In genomic region chr3:135975053-135975452, GRCh38 we compare ENCODE assay signal across 21 cellular contexts.
"Had no signal": no experiment of that assay in that cellular context is flagged by ENCODE, and none has a peak within 500 bp of the region (broad histone marks: within the 10 kb centered on the region; RNA-seq: fewer than 3 reads in every experiment).

No MANE protein-coding gene starts in this region.

- DNase-seq: activated CD8-positive, alpha-beta memory T cell treated with anti-CD3 and anti-CD28 coated beads, Interleukin-2, amount 50 U/mL, for 48 hours; activated naive CD4-positive, alpha-beta T cell; activated naive CD8-positive, alpha-beta T cell treated with anti-CD3 and anti-CD28 coated beads, Interleukin-2, amount 10 ng/mL, durations not matched to agents 7 days and 5 days; activated T-cell treated with anti-CD3 and anti-CD28 coated beads, Interleukin-2, amount 50 U/mL, for 4 hours; amygdala; body of pancreas; caudate nucleus; left cardiac atrium; mucosa of descending colon; posterior cingulate gyrus; retina; spleen; stimulated activated CD4-positive, alpha-beta T cell treated with anti-CD3 and anti-CD28 coated beads, Interleukin-4, amount 100 ng/mL, for 24 hours; stimulated activated naive CD4-positive, alpha-beta T cell treated with Interleukin-2 at 50 U/mL for 16 hours; T-helper 1 cell; thyroid gland; upper lobe of right lung; WERI-Rb-1 had no signal

- H3K4me3 ChIP-seq: body of pancreas, esophagus muscularis mucosa, mucosa of descending colon, spleen, thyroid gland, upper lobe of right lung had no signal

- H3K4me1 ChIP-seq: spleen, thyroid gland, upper lobe of right lung had no signal

- H3K36me3 ChIP-seq: esophagus muscularis mucosa, spleen, thyroid gland, upper lobe of right lung, WERI-Rb-1 had no signal

- ATAC-seq: activated T-cell treated with anti-CD3 and anti-CD28 coated beads, Interleukin-2, amount 50 U/mL, for 4 hours; body of pancreas; left cardiac atrium; mucosa of descending colon; upper lobe of right lung had no signal

- H3K9me3 ChIP-seq: body of pancreas, esophagus muscularis mucosa, mucosa of descending colon, spleen, thyroid gland, upper lobe of right lung had no signal

- H3K27me3 ChIP-seq: body of pancreas, esophagus muscularis mucosa, spleen, thyroid gland, upper lobe of right lung had no signal

- FAIRE-seq: frontal cortex, TTC549 had no signal

- H3K27ac ChIP-seq: body of pancreas, spleen, thyroid gland, upper lobe of right lung, WERI-Rb-1 had no signal
